Comparison of ENCODE assay signal across 8 cellular contexts in genomic region chr12:48969847-48970701, GRCh38. TPM values are rescaled to one million over a fixed set of nuclear protein-coding genes. Genes with fewer than 3 reads are reported as not detected.
DNase-seq lines count a peak whose midpoint lies in the region; ATAC-seq, FAIRE-seq and TF ChIP-seq lines count a peak whose summit lies in the region.

No MANE protein-coding gene starts in this region.

- ATAC-seq in GM18873 (IDR thresholded peaks at IDR 0.05; ENCODE audit: low FRiP score, unreplicated experiment): no peak

- intact Hi-C loops in Caco-2 (cut with micrococcal nuclease; ENCODE audit: unreplicated experiment): loop anchor here (2.0 kb wide), 1 partner anchor 13 kb away; the partner anchor contains the start of gene ARF3

- H3K9me3 ChIP-seq in Caco-2 (no peaks in the 10 kb centered on the region), osteoblast (ENCODE audit: low read depth, low read length) (no peaks in the 10 kb centered on the region)

- POLR2A ChIA-PET in Caco-2 (lab: Charles Lee): interaction anchor here (1.0 kb wide), 1 partner anchor 13 kb away, joined by 4 read pairs; the partner anchor contains the start of gene ARF3

- H3K27me3 ChIP-seq in Caco-2 (replicated peaks; ENCODE audit: control insufficient read depth, insufficient read depth, low read length): no peaks in the 10 kb centered on the region
- H3K27me3 ChIP-seq in osteoblast (ENCODE audit: insufficient read depth, low read length): peaks cover 42% of the 10 kb centered on the region

- CTCF ChIA-PET in Caco-2 (lab: Charles Lee): interaction anchor here (1.0 to 1.8 kb wide), 2 partner anchors 12 to 18 kb away, joined by 3 to 6 read pairs; no protein-coding TSS in a partner anchor

- H3K4me2 ChIP-seq in osteoblast (ENCODE audit: insufficient read depth, low read length): no peak overlapping the region

- no peak for FAIRE-seq in GM19239 (lab: Jason Lieb, UNC)

- no TSS peak for BruUV-seq in Caco-2 (replicated peaks; lab: Mats Ljungman, UMichigan)

- no peaks in the 10 kb centered on the region for H3K79me2 ChIP-seq in osteoblast (ENCODE audit: insufficient read depth, low read length)

- DNase-seq in Caco-2 (no peak), ecto neural progenitor cell (ENCODE audit: low spot score) (peak; percentile 80), osteoblast (ENCODE audit: insufficient read length, low spot score, missing footprints) (peak; percentile 85), GF-D8 (lab: John Stamatoyannopoulos, UW) (no peak), NCI-H446 (lab: John Stamatoyannopoulos, UW) (no peak), GM19239 (ENCODE audit: insufficient read length, low spot score) (no peak)

- H3K27ac Mint-ChIP-seq in Caco-2 (ENCODE audit: unreplicated experiment) (peak overlapping the region; percentile 7), IgD-negative memory B cell (no peak overlapping the region)

- peaks cover 4% of the 10 kb centered on the region for H4K20me1 ChIP-seq in osteoblast (ENCODE audit: insufficient read depth, low read length)

- H3K4me1 ChIP-seq in Caco-2: peaks cover 25% of the 10 kb centered on the region
- peaks cover 39% of the 10 kb centered on the region for H3K4me1 ChIP-seq in osteoblast (ENCODE audit: insufficient read depth, low read length)

- H3K4me3 Mint-ChIP-seq in Caco-2 (ENCODE audit: unreplicated experiment) (peak overlapping the region; percentile 77), IgD-negative memory B cell (peak overlapping the region; percentile 34 to 80 (median 64))

- H3K4me3 ChIP-seq in Caco-2 (ENCODE audit: low read depth, low read length) (no peak overlapping the region), osteoblast (ENCODE audit: insufficient read depth, low read length) (no peak overlapping the region)

- H2AFZ ChIP-seq in osteoblast (ENCODE audit: low read length): no peak overlapping the region

- no peak overlapping the region for H3K27ac ChIP-seq in osteoblast (ENCODE audit: low read depth, low read length)

- H3K36me3 ChIP-seq in Caco-2 (ENCODE audit: control insufficient read depth, insufficient read depth, low read length) (no peaks in the 10 kb centered on the region), osteoblast (ENCODE audit: insufficient read depth, low read length) (no peaks in the 10 kb centered on the region)

- H3K36me3 Mint-ChIP-seq in Caco-2 (ENCODE audit: insufficient read depth, unreplicated experiment) (no peaks in the 10 kb centered on the region), IgD-negative memory B cell (no peaks in the 10 kb centered on the region)

- peaks cover 18% of the 10 kb centered on the region for H3K4me1 Mint-ChIP-seq in Caco-2 (ENCODE audit: low read depth, unreplicated experiment)
- peaks cover 8 to 19% (median 18%) of the 10 kb centered on the region in 3 donors for H3K4me1 Mint-ChIP-seq in IgD-negative memory B cell

- H3K27me3 Mint-ChIP-seq in Caco-2 (ENCODE audit: insufficient read depth, unreplicated experiment) (peaks cover 3% of the 10 kb centered on the region), IgD-negative memory B cell (peaks cover 34% of the 10 kb centered on the region)

- H3K9me3 Mint-ChIP-seq in Caco-2 (ENCODE audit: unreplicated experiment) (no peaks in the 10 kb centered on the region), IgD-negative memory B cell (no peaks in the 10 kb centered on the region)

- TF ChIP-seq CTCF in Caco-2 (IDR thresholded peaks at IDR 0.05; ENCODE audit: insufficient read depth in 1 of 2, low read depth in 1 of 2, low read length in 1 of 2, severe bottlenecking in 1 of 2, unreplicated experiment in 1 of 2) (no peak), osteoblast (IDR thresholded peaks at IDR 0.05; ENCODE audit: extremely low read depth, low read depth, low read length) (no peak)

RNA-seq across cellular contexts. Expression of gene WNT10B, which starts 1.5 kb away (rescaled TPM):
- total RNA-seq in Caco-2 (2022) (4.2 and 4.4 TPM in 2 replicates), osteoblast (0.29 and 0.36 TPM in 2 replicates)
- not detected for polyA plus RNA-seq in IgD-negative memory B cell

RNA-seq across cellular contexts. Expression of gene WNT1, which starts 8.0 kb away (rescaled TPM):
- 0.63 TPM in 1 of 2 replicates, not detected in the other for total RNA-seq in Caco-2 (2022)
- 0.19 TPM for polyA plus RNA-seq in IgD-negative memory B cell
- not detected in 2 replicates for total RNA-seq in osteoblast

RNA-seq across cellular contexts. Expression of gene ARF3, which starts 12.8 kb away (rescaled TPM):
- total RNA-seq in Caco-2 (2022) (249 and 257 TPM in 2 replicates), osteoblast (51.9 and 53.9 TPM in 2 replicates)
- 20.2 TPM for polyA plus RNA-seq in IgD-negative memory B cell

RNA-seq across cellular contexts. Expression of gene DDN, which starts 29.1 kb away (rescaled TPM):
- total RNA-seq in Caco-2 (2022): 1.7 and 1.9 TPM in 2 replicates
- polyA plus RNA-seq in IgD-negative memory B cell: not detected
- under 0.01 and 0.29 TPM in 2 replicates for total RNA-seq in osteoblast

RNA-seq across cellular contexts. Expression of gene FKBP11, which starts 44.8 kb away (rescaled TPM):
- total RNA-seq in Caco-2 (2022): 79.5 and 83.2 TPM in 2 replicates
- polyA plus RNA-seq in IgD-negative memory B cell: 88.9 TPM
- total RNA-seq in osteoblast: 24.8 and 31.8 TPM in 2 replicates

Comparison
In these comparisons a context has a peak if more than half of its experiments do, and no peak if none do; other contexts are left out.
1. DNase-seq: peak in ecto neural progenitor cell (single experiment) and osteoblast (single experiment); none in Caco-2 (0 of 2), GF-D8 (single experiment), NCI-H446 (0 of 2) and GM19239 (single experiment).